12 cellular contexts compared by ENCODE assay signal in the genomic region with DNA sequence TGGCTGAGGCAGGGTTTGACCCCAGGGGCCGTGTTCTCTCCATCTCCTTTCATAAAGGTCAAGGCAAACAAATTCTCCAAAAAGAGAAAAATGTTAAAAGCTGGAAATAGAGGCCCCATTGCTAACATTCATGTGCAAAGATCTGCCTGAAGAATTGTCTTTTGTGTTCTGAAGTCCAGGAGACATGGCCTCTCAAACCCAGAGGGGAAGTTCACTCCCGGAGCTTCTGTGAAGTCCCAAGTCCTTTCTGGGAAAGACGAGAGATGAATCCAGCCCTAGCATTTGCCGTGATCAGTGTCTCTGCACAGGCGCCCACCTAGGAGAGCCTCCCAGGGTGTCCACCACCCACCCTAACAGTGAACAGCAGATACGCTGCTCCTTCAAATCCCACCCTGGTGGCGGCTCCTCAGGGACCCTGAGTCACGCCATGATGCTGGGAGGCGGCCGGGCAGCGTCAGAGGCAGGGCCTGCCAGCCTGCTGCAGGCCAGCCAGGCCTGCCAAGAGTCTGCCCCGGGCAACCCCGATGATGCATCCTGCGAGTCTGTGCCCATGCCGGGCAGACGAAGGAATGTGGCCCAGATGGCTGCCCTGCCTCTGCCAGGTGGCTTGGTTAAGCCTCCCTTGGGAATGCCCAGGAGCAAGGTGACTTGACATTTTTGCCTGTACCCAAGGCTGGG. TPM values are rescaled to one million over a fixed set of nuclear protein-coding genes. Genes with fewer than 3 reads are reported as not detected.
DNase-seq lines count a peak whose midpoint lies in the region; ATAC-seq and TF ChIP-seq lines count a peak whose summit lies in the region.
"Had no signal": no experiment of that assay in that cellular context is flagged by ENCODE, and none has a peak within 500 bp of the region (broad histone marks: within the 10 kb centered on the region; RNA-seq: fewer than 3 reads in every experiment).

No MANE protein-coding gene starts in this region.

- no peak overlapping the region for H4K91ac ChIP-seq in trophoblast cell (ENCODE audit: low read depth, low read length)

- H3K14ac ChIP-seq in trophoblast cell (ENCODE audit: low read length): no peak overlapping the region

- no peak overlapping the region for H4K8ac ChIP-seq in trophoblast cell (ENCODE audit: low read depth, low read length)

- H2AFZ ChIP-seq in trophoblast cell (ENCODE audit: insufficient read depth, low read length, poor library complexity): no peak overlapping the region

- no peak overlapping the region for H2BK5ac ChIP-seq in trophoblast cell (ENCODE audit: low read depth, low read length, poor library complexity)

- H2BK120ac ChIP-seq in trophoblast cell (ENCODE audit: insufficient read depth, low read length, poor library complexity): no peak overlapping the region

- no peak overlapping the region for H2AK5ac ChIP-seq in trophoblast cell (ENCODE audit: low read length)

- H3K4me2 ChIP-seq in trophoblast cell (ENCODE audit: low read length): no peak overlapping the region

- whole genome bisulfite sequencing in trophoblast cell (ENCODE audit: extremely low coverage, insufficient coverage, insufficient read length): no CpG with 5 or more reads among the region's 16 CpGs

- H3K36me3 ChIP-seq in trophoblast cell (ENCODE audit: control insufficient read depth in 1 of 2, insufficient read depth in 2 of 2, low read length in 2 of 2): no peaks in the 10 kb centered on the region
- H3K36me3 ChIP-seq: colonic mucosa had no signal

- H3K4me3 ChIP-seq in AG10803 (ENCODE audit: low read length) (no peak overlapping the region), coronary artery (no peak overlapping the region), trophoblast cell (ENCODE audit: low read depth, low read length) (no peak overlapping the region)
- H3K4me3 ChIP-seq: colonic mucosa had no signal

- no peak overlapping the region for H3K4ac ChIP-seq in trophoblast cell (ENCODE audit: low read depth, low read length)

- TF ChIP-seq CTCF in AG10803 (conservative IDR thresholded peaks at IDR 0.05; ENCODE audit: low read length): no peak
- TF ChIP-seq CTCF in coronary artery (IDR thresholded peaks at IDR 0.05): no peak

- no peaks in the 10 kb centered on the region for H3K79me2 ChIP-seq in trophoblast cell (ENCODE audit: control insufficient read depth, insufficient read depth, low read length, poor library complexity)

- H3K79me1 ChIP-seq in trophoblast cell (ENCODE audit: low read length): peaks cover 1% of the 10 kb centered on the region

- H4K12ac ChIP-seq in trophoblast cell (ENCODE audit: low read depth, low read length): no peak overlapping the region

- H3K23ac ChIP-seq in trophoblast cell (ENCODE audit: low read length): no peak overlapping the region

- ATAC-seq in HG02840 (IDR thresholded peaks at IDR 0.05; ENCODE audit: low FRiP score, unreplicated experiment) (no peak), HG03442 (IDR thresholded peaks at IDR 0.05; ENCODE audit: unreplicated experiment) (no peak)

- DNase-seq in AG10803 (ENCODE audit: low read depth) (peak; percentile 8), NCI-H2171 treated with DMSO at 0.1 percent for 48 hours (lab: John Stamatoyannopoulos, UW) (peak; percentile 56), coronary artery (ENCODE audit: low spot score) (peak; percentile 93), trophoblast cell (no peak), AG08396 (ENCODE audit: low spot score) (no peak)
- no peak for DNase-seq in stimulated activated CD4-positive, alpha-beta T cell treated with anti-CD3 and anti-CD28 coated beads, Interleukin-2, amount 100 ng/mL, for 48 hours
- DNase-seq: activated naive CD8-positive, alpha-beta T cell treated with anti-CD3 and anti-CD28 coated beads for 36 hours; colonic mucosa; EL; Karpas-422 had no signal

- H3K9ac ChIP-seq in trophoblast cell (ENCODE audit: low read length): no peak overlapping the region

- peaks cover 4% of the 10 kb centered on the region for H3K9me3 ChIP-seq in trophoblast cell (ENCODE audit: insufficient read depth, low read depth, low read length)
- H3K9me3 ChIP-seq: colonic mucosa had no signal

- H3K27me3 ChIP-seq in trophoblast cell (ENCODE audit: insufficient read depth, low read length): no peaks in the 10 kb centered on the region
- H3K27me3 ChIP-seq: colonic mucosa had no signal

- H3K18ac ChIP-seq in trophoblast cell (ENCODE audit: low read length): no peak overlapping the region

- H2BK12ac ChIP-seq in trophoblast cell (ENCODE audit: low read length): peak overlapping the region; percentile 27

- H3K27ac ChIP-seq in coronary artery (peak overlapping the region; percentile 80 to 88), trophoblast cell (ENCODE audit: low read depth, low read length) (no peak overlapping the region)
- H3K27ac ChIP-seq: colonic mucosa had no signal

- peaks cover 15 to 25% of the 10 kb centered on the region in 2 experiments for H3K4me1 ChIP-seq in trophoblast cell (ENCODE audit: control insufficient read depth in 1 of 2, insufficient read depth in 2 of 2, low read length in 2 of 2)
- H3K4me1 ChIP-seq: colonic mucosa had no signal

RNA-seq across cellular contexts. Expression of a gene that starts 5.2 kb away (rescaled TPM):
- 5.3 and 5.6 TPM in 2 replicates for polyA plus RNA-seq in trophoblast cell (2013)

RNA-seq across cellular contexts. Expression of a gene that starts 51.1 kb away (rescaled TPM):
- polyA plus RNA-seq in trophoblast cell (2013): 7.5 TPM in 2 replicates

Comparison
In these comparisons a context has a peak if more than half of its experiments do, and no peak if none do; other contexts are left out.
1. DNase-seq: peak in AG10803 (single experiment), NCI-H2171 treated with DMSO at 0.1 percent for 48 hours (single experiment) and coronary artery (single experiment); none in trophoblast cell (0 of 2), AG08396 (single experiment) and stimulated activated CD4-positive, alpha-beta T cell treated with anti-CD3 and anti-CD28 coated beads, Interleukin-2, amount 100 ng/mL, for 48 hours (0 of 2).